Comparison of ENCODE assay signal across 11 cellular contexts in genomic region chr11:3203221-3204043, GRCh38. TPM values are rescaled to one million over a fixed set of nuclear protein-coding genes. Genes with fewer than 3 reads are reported as not detected.
A peak's percentile ranks its signal among the peaks of the same experiment; 100 is the strongest.
DNase-seq lines count a peak whose midpoint lies in the region; ATAC-seq and TF ChIP-seq lines count a peak whose summit lies in the region.
"Had no signal": no experiment of that assay in that cellular context is flagged by ENCODE, and none has a peak within 500 bp of the region (broad histone marks: within the 10 kb centered on the region; RNA-seq: fewer than 3 reads in every experiment).

No MANE protein-coding gene starts in this region.

- in situ Hi-C loops in T47D (cut with HindIII; ENCODE audit: low pct_unique_long_range_greater_than_20kb, low sequenced_read_pairs): no loop called here

- intact Hi-C loops in MCF 10A (cut with micrococcal nuclease): no loop called here
- intact Hi-C loops in upper lobe of right lung (cut with DNase I): no loop called here

- ATAC-seq in SK-N-SH treated with all-trans-retinoic acid at 6 μM for 48 hours (peak; percentile 62), upper lobe of right lung (peak; percentile 24)
- ATAC-seq: activated CD4-positive, CD25-positive, alpha-beta regulatory T cell treated with anti-CD3 and anti-CD28 coated beads, Interleukin-2, amount 50 U/mL, for 24 hours had no signal

- TF ChIP-seq CTCF in MCF 10A (IDR thresholded peaks at IDR 0.05; ENCODE audit: unreplicated experiment): no peak
- no peak for TF ChIP-seq CTCF in upper lobe of right lung (IDR thresholded peaks at IDR 0.05)

- no peak overlapping the region for H3K27ac ChIP-seq in upper lobe of right lung
- H3K27ac ChIP-seq: C4-2B had no signal

- CTCF ChIA-PET in MCF 10A (lab: Yijun Ruan, JAX): interaction anchor here (0.6 to 0.7 kb wide), 3 partner anchors 13 to 163 kb away, joined by 3 read pairs; no protein-coding TSS in a partner anchor

- BruUV-seq in MCF 10A (replicated peaks; lab: Mats Ljungman, UMichigan): no TSS peak

- H3K36me3 Mint-ChIP-seq in MCF 10A (ENCODE audit: insufficient read depth, unreplicated experiment): no peaks in the 10 kb centered on the region

- peak; percentile 23 to 56 for DNase-seq in T47D (ENCODE audit: low read depth in 1 of 2, low spot score in 1 of 2)
- no peak for DNase-seq in MCF 10A (ENCODE audit: unreplicated experiment)
- DNase-seq in iPS-NIHi7 (ENCODE audit: extremely low spot score): peak; percentile 73
- peak; percentile 60 for DNase-seq in upper lobe of right lung
- DNase-seq in T1000 (lab: John Stamatoyannopoulos, UW): no peak
- no peak for DNase-seq in activated naive CD4-positive, alpha-beta T cell treated with Interleukin-2 at 50 U/mL for 16 hours
- DNase-seq in cerebellar cortex (ENCODE audit: low spot score): no peak
- DNase-seq: substantia nigra had no signal

- no peak overlapping the region for H3K27ac Mint-ChIP-seq in MCF 10A (ENCODE audit: low read depth, unreplicated experiment)

- H3K4me1 ChIP-seq in upper lobe of right lung: peaks cover 10% of the 10 kb centered on the region

- POLR2A ChIA-PET in MCF 10A (lab: Yijun Ruan, JAX): interaction anchor here (1.2 kb wide), 1 partner anchor 11 kb away, joined by 4 read pairs; no protein-coding TSS in a partner anchor

- H3K27me3 ChIP-seq in upper lobe of right lung: peaks cover 34% of the 10 kb centered on the region

- no peaks in the 10 kb centered on the region for H3K4me1 Mint-ChIP-seq in MCF 10A (ENCODE audit: insufficient read depth, unreplicated experiment)

- no peaks in the 10 kb centered on the region for H3K36me3 ChIP-seq in upper lobe of right lung

- no peak overlapping the region for H3K4me3 ChIP-seq in upper lobe of right lung

- no peaks in the 10 kb centered on the region for H3K9me3 ChIP-seq in upper lobe of right lung

- no peak overlapping the region for H3K4me3 Mint-ChIP-seq in MCF 10A (ENCODE audit: unreplicated experiment)

- H3K27me3 Mint-ChIP-seq in MCF 10A (ENCODE audit: insufficient read depth, unreplicated experiment): peaks cover 36% of the 10 kb centered on the region

- H3K9me3 Mint-ChIP-seq in MCF 10A (ENCODE audit: unreplicated experiment): no peaks in the 10 kb centered on the region

TF ChIP-seq in SK-N-SH treated with all-trans-retinoic acid at 6 μM for 48 hours, 23 proteins besides CTCF, POLR2A, EP300 and RAD21:
- TF ChIP-seq CSDC2 (CRISPR knock-in tag; IDR thresholded peaks at IDR 0.05) (no peak), ZC3H10 (CRISPR knock-in tag; IDR thresholded peaks at IDR 0.05) (no peak), GLIS3 (CRISPR knock-in tag; IDR thresholded peaks at IDR 0.05) (no peak), ZFP3 (CRISPR knock-in tag; IDR thresholded peaks at IDR 0.05) (no peak), ZNF8 (CRISPR knock-in tag; IDR thresholded peaks at IDR 0.05) (no peak), TCF4 (CRISPR knock-in tag; IDR thresholded peaks at IDR 0.05; ENCODE audit: borderline replicate concordance) (no peak), CSRNP3 (CRISPR knock-in tag; IDR thresholded peaks at IDR 0.05) (no peak), OSR1 (CRISPR knock-in tag; IDR thresholded peaks at IDR 0.05) (no peak), ZNF70 (CRISPR knock-in tag; IDR thresholded peaks at IDR 0.05) (no peak)
- TF ChIP-seq, protein P1, sequence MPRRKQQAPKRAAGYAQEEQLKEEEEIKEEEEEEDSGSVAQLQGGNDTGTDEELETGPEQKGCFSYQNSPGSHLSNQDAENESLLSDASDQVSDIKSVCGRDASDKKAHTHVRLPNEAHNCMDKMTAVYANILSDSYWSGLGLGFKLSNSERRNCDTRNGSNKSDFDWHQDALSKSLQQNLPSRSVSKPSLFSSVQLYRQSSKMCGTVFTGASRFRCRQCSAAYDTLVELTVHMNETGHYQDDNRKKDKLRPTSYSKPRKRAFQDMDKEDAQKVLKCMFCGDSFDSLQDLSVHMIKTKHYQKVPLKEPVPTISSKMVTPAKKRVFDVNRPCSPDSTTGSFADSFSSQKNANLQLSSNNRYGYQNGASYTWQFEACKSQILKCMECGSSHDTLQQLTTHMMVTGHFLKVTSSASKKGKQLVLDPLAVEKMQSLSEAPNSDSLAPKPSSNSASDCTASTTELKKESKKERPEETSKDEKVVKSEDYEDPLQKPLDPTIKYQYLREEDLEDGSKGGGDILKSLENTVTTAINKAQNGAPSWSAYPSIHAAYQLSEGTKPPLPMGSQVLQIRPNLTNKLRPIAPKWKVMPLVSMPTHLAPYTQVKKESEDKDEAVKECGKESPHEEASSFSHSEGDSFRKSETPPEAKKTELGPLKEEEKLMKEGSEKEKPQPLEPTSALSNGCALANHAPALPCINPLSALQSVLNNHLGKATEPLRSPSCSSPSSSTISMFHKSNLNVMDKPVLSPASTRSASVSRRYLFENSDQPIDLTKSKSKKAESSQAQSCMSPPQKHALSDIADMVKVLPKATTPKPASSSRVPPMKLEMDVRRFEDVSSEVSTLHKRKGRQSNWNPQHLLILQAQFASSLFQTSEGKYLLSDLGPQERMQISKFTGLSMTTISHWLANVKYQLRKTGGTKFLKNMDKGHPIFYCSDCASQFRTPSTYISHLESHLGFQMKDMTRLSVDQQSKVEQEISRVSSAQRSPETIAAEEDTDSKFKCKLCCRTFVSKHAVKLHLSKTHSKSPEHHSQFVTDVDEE (CRISPR knock-in tag; IDR thresholded peaks at IDR 0.05): no peak
- TF ChIP-seq, protein P2, sequence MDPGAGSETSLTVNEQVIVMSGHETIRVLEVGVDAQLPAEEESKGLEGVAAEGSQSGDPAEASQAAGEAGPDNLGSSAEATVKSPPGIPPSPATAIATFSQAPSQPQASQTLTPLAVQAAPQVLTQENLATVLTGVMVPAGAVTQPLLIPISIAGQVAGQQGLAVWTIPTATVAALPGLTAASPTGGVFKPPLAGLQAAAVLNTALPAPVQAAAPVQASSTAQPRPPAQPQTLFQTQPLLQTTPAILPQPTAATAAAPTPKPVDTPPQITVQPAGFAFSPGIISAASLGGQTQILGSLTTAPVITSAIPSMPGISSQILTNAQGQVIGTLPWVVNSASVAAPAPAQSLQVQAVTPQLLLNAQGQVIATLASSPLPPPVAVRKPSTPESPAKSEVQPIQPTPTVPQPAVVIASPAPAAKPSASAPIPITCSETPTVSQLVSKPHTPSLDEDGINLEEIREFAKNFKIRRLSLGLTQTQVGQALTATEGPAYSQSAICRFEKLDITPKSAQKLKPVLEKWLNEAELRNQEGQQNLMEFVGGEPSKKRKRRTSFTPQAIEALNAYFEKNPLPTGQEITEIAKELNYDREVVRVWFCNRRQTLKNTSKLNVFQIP (CRISPR knock-in tag; IDR thresholded peaks at IDR 0.05; ENCODE audit: borderline replicate concordance, low read depth): no peak
- TF ChIP-seq, protein P3, sequence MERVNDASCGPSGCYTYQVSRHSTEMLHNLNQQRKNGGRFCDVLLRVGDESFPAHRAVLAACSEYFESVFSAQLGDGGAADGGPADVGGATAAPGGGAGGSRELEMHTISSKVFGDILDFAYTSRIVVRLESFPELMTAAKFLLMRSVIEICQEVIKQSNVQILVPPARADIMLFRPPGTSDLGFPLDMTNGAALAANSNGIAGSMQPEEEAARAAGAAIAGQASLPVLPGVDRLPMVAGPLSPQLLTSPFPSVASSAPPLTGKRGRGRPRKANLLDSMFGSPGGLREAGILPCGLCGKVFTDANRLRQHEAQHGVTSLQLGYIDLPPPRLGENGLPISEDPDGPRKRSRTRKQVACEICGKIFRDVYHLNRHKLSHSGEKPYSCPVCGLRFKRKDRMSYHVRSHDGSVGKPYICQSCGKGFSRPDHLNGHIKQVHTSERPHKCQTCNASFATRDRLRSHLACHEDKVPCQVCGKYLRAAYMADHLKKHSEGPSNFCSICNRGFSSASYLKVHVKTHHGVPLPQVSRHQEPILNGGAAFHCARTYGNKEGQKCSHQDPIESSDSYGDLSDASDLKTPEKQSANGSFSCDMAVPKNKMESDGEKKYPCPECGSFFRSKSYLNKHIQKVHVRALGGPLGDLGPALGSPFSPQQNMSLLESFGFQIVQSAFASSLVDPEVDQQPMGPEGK (CRISPR knock-in tag; IDR thresholded peaks at IDR 0.05; ENCODE audit: borderline replicate concordance): no peak
- TF ChIP-seq, protein P4, sequence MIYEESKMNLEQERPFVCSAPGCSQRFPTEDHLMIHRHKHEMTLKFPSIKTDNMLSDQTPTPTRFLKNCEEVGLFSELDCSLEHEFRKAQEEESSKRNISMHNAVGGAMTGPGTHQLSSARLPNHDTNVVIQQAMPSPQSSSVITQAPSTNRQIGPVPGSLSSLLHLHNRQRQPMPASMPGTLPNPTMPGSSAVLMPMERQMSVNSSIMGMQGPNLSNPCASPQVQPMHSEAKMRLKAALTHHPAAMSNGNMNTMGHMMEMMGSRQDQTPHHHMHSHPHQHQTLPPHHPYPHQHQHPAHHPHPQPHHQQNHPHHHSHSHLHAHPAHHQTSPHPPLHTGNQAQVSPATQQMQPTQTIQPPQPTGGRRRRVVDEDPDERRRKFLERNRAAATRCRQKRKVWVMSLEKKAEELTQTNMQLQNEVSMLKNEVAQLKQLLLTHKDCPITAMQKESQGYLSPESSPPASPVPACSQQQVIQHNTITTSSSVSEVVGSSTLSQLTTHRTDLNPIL (CRISPR knock-in tag; IDR thresholded peaks at IDR 0.05; ENCODE audit: low read depth): no peak

RNA-seq across cellular contexts. Expression of gene MRGPRG, which starts 15.2 kb away (rescaled TPM):
- total RNA-seq in MCF 10A (2022): not detected in 2 replicates
- total RNA-seq in upper lobe of right lung: not detected

RNA-seq across cellular contexts. Expression of gene MRGPRE, which starts 28.8 kb away (rescaled TPM):
- total RNA-seq in MCF 10A (2022): not detected in 2 replicates
- not detected for total RNA-seq in upper lobe of right lung

RNA-seq across cellular contexts. Expression of gene OSBPL5, which starts 38.3 kb away (rescaled TPM):
- total RNA-seq in MCF 10A (2022): 85.7 and 115 TPM in 2 replicates
- 52.6 TPM for total RNA-seq in upper lobe of right lung

Comparison
In these comparisons a context has a peak if more than half of its experiments do, and no peak if none do; other contexts are left out.
1. DNase-seq: peak in T47D (2 of 2), iPS-NIHi7 (single experiment) and upper lobe of right lung (single experiment); none in MCF 10A (single experiment), T1000 (single experiment), activated naive CD4-positive, alpha-beta T cell treated with Interleukin-2 at 50 U/mL for 16 hours (single experiment) and cerebellar cortex (single experiment).